In genomic region chr12:64877363-64878004, GRCh38 we compare ENCODE assay signal across 13 cellular contexts. TPM values are rescaled to one million over a fixed set of nuclear protein-coding genes. Genes with fewer than 3 reads are reported as not detected.
DNase-seq lines count a peak whose midpoint lies in the region; ATAC-seq, FAIRE-seq and TF ChIP-seq lines count a peak whose summit lies in the region.
"Had no signal": no experiment of that assay in that cellular context is flagged by ENCODE, and none has a peak within 500 bp of the region (broad histone marks: within the 10 kb centered on the region; RNA-seq: fewer than 3 reads in every experiment).

No MANE protein-coding gene starts in this region.

- no peak overlapping the region for H3K4me3 ChIP-seq in small intestine (ENCODE audit: low read depth in 1 of 2, low read length in 2 of 2)
- H3K4me3 ChIP-seq: body of pancreas, SJSA1, stomach had no signal

- 72 to 88% (median 78%) methylated on average over 3 of the region's 3 CpGs for WGBS in small intestine, 3 donors

- H3K27me3 ChIP-seq in small intestine (ENCODE audit: control insufficient read depth in 2 of 2, insufficient read depth in 2 of 2, low read length in 2 of 2): no peaks in the 10 kb centered on the region
- H3K27me3 ChIP-seq: body of pancreas, stomach had no signal

- peak overlapping the region; percentile 66 for H3K27ac Mint-ChIP-seq in activated T-cell treated with anti-CD3 and anti-CD28 coated beads, Interleukin-2, amount 50 U/mL, for 72 hours
- H3K27ac Mint-ChIP-seq in glutamatergic neuron (ENCODE audit: unreplicated experiment): no peak overlapping the region
- no peak overlapping the region for H3K27ac Mint-ChIP-seq in mesothelial cell of epicardium
- H3K27ac Mint-ChIP-seq: activated CD4-positive, alpha-beta memory T cell treated with anti-CD3 and anti-CD28 coated beads for 36 hours had no signal

- DNase-seq in GM20000 (ENCODE audit: low spot score): peak; percentile 58
- no peak for DNase-seq in activated T-cell treated with anti-CD3 and anti-CD28 coated beads, Interleukin-2, amount 50 U/mL, for 72 hours
- no peak for DNase-seq in small intestine
- no peak for DNase-seq in glutamatergic neuron
- DNase-seq in activated CD4-positive, alpha-beta T cell treated with anti-CD3 and anti-CD28 coated beads for 4 hours: no peak
- no peak for DNase-seq in mesothelial cell of epicardium (ENCODE audit: low spot score in 2 of 2, unreplicated experiment in 2 of 2)
- DNase-seq: activated CD4-positive, alpha-beta memory T cell treated with anti-CD3 and anti-CD28 coated beads for 36 hours; body of pancreas; stomach had no signal

- peaks cover under 1% of the 10 kb centered on the region for H3K27me3 Mint-ChIP-seq in activated T-cell treated with anti-CD3 and anti-CD28 coated beads, Interleukin-2, amount 50 U/mL, for 72 hours (ENCODE audit: low read depth)
- H3K27me3 Mint-ChIP-seq in glutamatergic neuron (ENCODE audit: unreplicated experiment) (no peaks in the 10 kb centered on the region), mesothelial cell of epicardium (ENCODE audit: low read depth) (peaks cover 21% of the 10 kb centered on the region)

- H3K9me3 ChIP-seq in small intestine (ENCODE audit: control insufficient read depth, low read depth): no peaks in the 10 kb centered on the region
- H3K9me3 ChIP-seq: body of pancreas, SJSA1, stomach had no signal

- no peak for TF ChIP-seq CTCF in GM20000 (IDR thresholded peaks at IDR 0.05; ENCODE audit: extremely low read depth, missing control alignments)
- no peak for TF ChIP-seq CTCF in glutamatergic neuron (IDR thresholded peaks at IDR 0.05; ENCODE audit: partially characterized antibody, unreplicated experiment)
- TF ChIP-seq CTCF in mesothelial cell of epicardium (IDR thresholded peaks at IDR 0.05; ENCODE audit: unreplicated experiment): no peak

- no peak overlapping the region for H3K27ac ChIP-seq in small intestine (ENCODE audit: low read depth in 1 of 2, low read length in 1 of 2)
- H3K27ac ChIP-seq: body of pancreas, SJSA1, stomach had no signal

- H3K4me1 ChIP-seq in small intestine (ENCODE audit: control insufficient read depth in 2 of 2, insufficient read depth in 1 of 2, low read depth in 1 of 2, low read length in 1 of 2): no peaks in the 10 kb centered on the region
- H3K4me1 ChIP-seq: body of pancreas, SJSA1 had no signal

- peaks cover 18% of the 10 kb centered on the region for H3K4me1 Mint-ChIP-seq in activated T-cell treated with anti-CD3 and anti-CD28 coated beads, Interleukin-2, amount 50 U/mL, for 72 hours (ENCODE audit: low read depth)
- H3K4me1 Mint-ChIP-seq in glutamatergic neuron (ENCODE audit: low read depth, unreplicated experiment) (peaks cover 2% of the 10 kb centered on the region), mesothelial cell of epicardium (no peaks in the 10 kb centered on the region)

- H3K4me3 Mint-ChIP-seq in activated T-cell treated with anti-CD3 and anti-CD28 coated beads, Interleukin-2, amount 50 U/mL, for 72 hours: no peak overlapping the region
- no peak overlapping the region for H3K4me3 Mint-ChIP-seq in glutamatergic neuron (ENCODE audit: unreplicated experiment)
- no peak overlapping the region for H3K4me3 Mint-ChIP-seq in mesothelial cell of epicardium
- H3K4me3 Mint-ChIP-seq: activated CD4-positive, alpha-beta memory T cell treated with anti-CD3 and anti-CD28 coated beads for 36 hours had no signal

- ATAC-seq in GM18508 (IDR thresholded peaks at IDR 0.05; ENCODE audit: insufficient read depth, unreplicated experiment): peak; percentile 64
- ATAC-seq in HG03025 (IDR thresholded peaks at IDR 0.05; ENCODE audit: low FRiP score, unreplicated experiment): peak; percentile 75
- peak; percentile 65 to 75 for ATAC-seq in activated T-cell treated with anti-CD3 and anti-CD28 coated beads, Interleukin-2, amount 50 U/mL, for 72 hours (replicated peaks in 1 of 2)
- ATAC-seq: body of pancreas had no signal

- FAIRE-seq in small intestine (lab: Jason Lieb, UNC): no peak
- FAIRE-seq: D721Med had no signal

- H3K36me3 Mint-ChIP-seq in activated T-cell treated with anti-CD3 and anti-CD28 coated beads, Interleukin-2, amount 50 U/mL, for 72 hours (ENCODE audit: insufficient read depth in 2 of 2): no peaks in the 10 kb centered on the region
- peaks cover 9% of the 10 kb centered on the region for H3K36me3 Mint-ChIP-seq in glutamatergic neuron (ENCODE audit: unreplicated experiment)
- no peaks in the 10 kb centered on the region for H3K36me3 Mint-ChIP-seq in mesothelial cell of epicardium
- H3K36me3 Mint-ChIP-seq: activated CD4-positive, alpha-beta memory T cell treated with anti-CD3 and anti-CD28 coated beads for 36 hours had no signal

- H3K36me3 ChIP-seq in small intestine (ENCODE audit: control insufficient read depth in 2 of 2, insufficient read depth in 2 of 2, low read length in 2 of 2): no peaks in the 10 kb centered on the region
- H3K36me3 ChIP-seq: SJSA1 had no signal

- no peaks in the 10 kb centered on the region for H3K9me3 Mint-ChIP-seq in activated T-cell treated with anti-CD3 and anti-CD28 coated beads, Interleukin-2, amount 50 U/mL, for 72 hours
- H3K9me3 Mint-ChIP-seq in glutamatergic neuron (ENCODE audit: unreplicated experiment) (peaks cover 1% of the 10 kb centered on the region), mesothelial cell of epicardium (no peaks in the 10 kb centered on the region)

RNA-seq across cellular contexts. Expression of gene TBC1D30, which starts 53.0 kb away (rescaled TPM):
- total RNA-seq in activated T-cell treated with anti-CD3 and anti-CD28 coated beads, Interleukin-2, amount 50 U/mL, for 72 hours: under 1 TPM; 0.14 to 0.94 TPM
- 1 to 10 TPM; 2.2 to 7.7 (median 4.7) TPM for polyA plus RNA-seq in small intestine
- total RNA-seq in glutamatergic neuron (ENCODE audit: unreplicated experiment): 15.2 TPM
- total RNA-seq in mesothelial cell of epicardium: 2.8 to 3.7 TPM (median 3.1 TPM) in 3 replicates
- total RNA-seq: SJSA1 had no signal
